8 cellular contexts compared by ENCODE assay signal in genomic region chr2:241148891-241149674, GRCh38. TPM values are rescaled to one million over a fixed set of nuclear protein-coding genes. Genes with fewer than 3 reads are reported as not detected.
DNase-seq lines count a peak whose midpoint lies in the region; ATAC-seq and TF ChIP-seq lines count a peak whose summit lies in the region.

Gene PASK, minus strand, starts transcription at chr2:241149472. Its CDS starts 6,440 bp downstream, at chr2:241143032.

- no peaks in the 10 kb centered on the region for H3K9me3 Mint-ChIP-seq in WTC11

- peaks cover 27% of the 10 kb centered on the region for H3K4me1 Mint-ChIP-seq in WTC11

- peaks cover 0 to 19% (median 6%) of the 10 kb centered on the region in 6 donors for H3K36me3 ChIP-seq in spleen

- no peaks in the 10 kb centered on the region for H3K27me3 ChIP-seq in spleen (replicated peaks in 1 of 7)

- DNase-seq in AG09309 (ENCODE audit: low read depth): peak; percentile 58
- peak; percentile 99 for DNase-seq in NCI-H345 (lab: John Stamatoyannopoulos, UW)
- peak; percentile 97 for DNase-seq in WTC11 (ENCODE audit: low spot score)
- peak; percentile 94 to 95 for DNase-seq in cardiac fibroblast (ENCODE audit: low read depth in 2 of 2)
- DNase-seq in inferior parietal cortex (ENCODE audit: extremely low spot score): peak; percentile 96
- peak; percentile 97 for DNase-seq in spleen

- peak within 1 kb of the TSS in 7 of 8 donors; percentile 55 to 92 (median 87) for H3K27ac ChIP-seq in spleen

- intact Hi-C loops in spleen (cut with DNase I; ENCODE audit: low total_unique reads): no loop called here

- ATAC-seq in GM19023 (IDR thresholded peaks at IDR 0.05; ENCODE audit: unreplicated experiment) (peak; percentile 81), HG03196 (IDR thresholded peaks at IDR 0.05; ENCODE audit: unreplicated experiment) (peak; percentile 72), WTC11 (peak; percentile 88)

- H3K4me3 ChIP-seq in AG09309 (ENCODE audit: control insufficient read depth, low read depth, low read length): peak within 1 kb of the TSS; percentile 84
- peak within 1 kb of the TSS; percentile 84 to 85 for H3K4me3 ChIP-seq in cardiac fibroblast (replicated peaks in 1 of 2; ENCODE audit: low read depth in 2 of 2, low read length in 2 of 2)
- H3K4me3 ChIP-seq in spleen: peak within 1 kb of the TSS; percentile 72 to 100 (median 98)

- peak within 1 kb of the TSS; percentile 96 for H3K27ac Mint-ChIP-seq in WTC11

- CTCF ChIA-PET in WTC11 (lab: Charles Lee): interaction anchor here (0.6 to 3.3 kb wide), 11 partner anchors 8 to 553 kb away, joined by 3 to 21 read pairs (median 4); partner anchors contain the start of genes HDLBP, ING5 and SEPTIN2

- POLR2A ChIA-PET in WTC11 (lab: Charles Lee): interaction anchor here (1.0 to 1.5 kb wide), 3 partner anchors 47 to 167 kb away, joined by 3 read pairs; partner anchors contain the start of genes MTERF4 and SEPTIN2

- TF ChIP-seq CTCF in AG09309 (IDR thresholded peaks at IDR 0.05; ENCODE audit: control insufficient read depth, insufficient read depth, low read depth, low read length, missing control alignments) (no peak), WTC11 (IDR thresholded peaks at IDR 0.05) (no peak), cardiac fibroblast (IDR thresholded peaks at IDR 0.05; ENCODE audit: low read depth, low read length) (no peak), spleen (IDR thresholded peaks at IDR 0.05 in 8 of 11, conservative IDR thresholded peaks at IDR 0.05 in 3 of 11) (no peak)

- TF ChIP-seq POLR2A in spleen (IDR thresholded peaks at IDR 0.05): no peak

- no peaks in the 10 kb centered on the region; the same call in 1 of the 2 replicates for H3K36me3 Mint-ChIP-seq in WTC11

- H3K4me3 Mint-ChIP-seq in WTC11: peak within 1 kb of the TSS; percentile 93

- H3K27me3 Mint-ChIP-seq in WTC11 (ENCODE audit: low read depth): no peaks in the 10 kb centered on the region

- WGBS in spleen, 5 donors: 0% methylated on average over 47 to 88 of the region's 88 CpGs

- no peaks in the 10 kb centered on the region for H3K9me3 ChIP-seq in spleen

- H3K4me1 ChIP-seq in spleen: peaks cover 12 to 48% (median 31%) of the 10 kb centered on the region in 6 donors

TF ChIP-seq in WTC11, 78 proteins besides CTCF, POLR2A, EP300 and RAD21 (continues in another document):
- TF ChIP-seq GABPB1 (CRISPR knock-in tag; IDR thresholded peaks at IDR 0.05) (peak; percentile 29; the same call in 1 of the 2 replicates), FOXK1 (CRISPR knock-in tag; IDR thresholded peaks at IDR 0.05) (no peak; the same call in 1 of the 2 replicates), ATF3 (CRISPR knock-in tag; conservative IDR thresholded peaks at IDR 0.05) (no peak), HMGXB4 (CRISPR knock-in tag; IDR thresholded peaks at IDR 0.05) (peak; percentile 51; the same call in 1 of the 2 replicates), AR (CRISPR knock-in tag; IDR thresholded peaks at IDR 0.05) (no peak), ZNF416 (CRISPR knock-in tag; IDR thresholded peaks at IDR 0.05) (no peak), CREM (CRISPR knock-in tag; IDR thresholded peaks at IDR 0.05) (0 out of 2 replicates have a peak, but pooled peaks have one; percentile 37)
- TF ChIP-seq, protein P1, sequence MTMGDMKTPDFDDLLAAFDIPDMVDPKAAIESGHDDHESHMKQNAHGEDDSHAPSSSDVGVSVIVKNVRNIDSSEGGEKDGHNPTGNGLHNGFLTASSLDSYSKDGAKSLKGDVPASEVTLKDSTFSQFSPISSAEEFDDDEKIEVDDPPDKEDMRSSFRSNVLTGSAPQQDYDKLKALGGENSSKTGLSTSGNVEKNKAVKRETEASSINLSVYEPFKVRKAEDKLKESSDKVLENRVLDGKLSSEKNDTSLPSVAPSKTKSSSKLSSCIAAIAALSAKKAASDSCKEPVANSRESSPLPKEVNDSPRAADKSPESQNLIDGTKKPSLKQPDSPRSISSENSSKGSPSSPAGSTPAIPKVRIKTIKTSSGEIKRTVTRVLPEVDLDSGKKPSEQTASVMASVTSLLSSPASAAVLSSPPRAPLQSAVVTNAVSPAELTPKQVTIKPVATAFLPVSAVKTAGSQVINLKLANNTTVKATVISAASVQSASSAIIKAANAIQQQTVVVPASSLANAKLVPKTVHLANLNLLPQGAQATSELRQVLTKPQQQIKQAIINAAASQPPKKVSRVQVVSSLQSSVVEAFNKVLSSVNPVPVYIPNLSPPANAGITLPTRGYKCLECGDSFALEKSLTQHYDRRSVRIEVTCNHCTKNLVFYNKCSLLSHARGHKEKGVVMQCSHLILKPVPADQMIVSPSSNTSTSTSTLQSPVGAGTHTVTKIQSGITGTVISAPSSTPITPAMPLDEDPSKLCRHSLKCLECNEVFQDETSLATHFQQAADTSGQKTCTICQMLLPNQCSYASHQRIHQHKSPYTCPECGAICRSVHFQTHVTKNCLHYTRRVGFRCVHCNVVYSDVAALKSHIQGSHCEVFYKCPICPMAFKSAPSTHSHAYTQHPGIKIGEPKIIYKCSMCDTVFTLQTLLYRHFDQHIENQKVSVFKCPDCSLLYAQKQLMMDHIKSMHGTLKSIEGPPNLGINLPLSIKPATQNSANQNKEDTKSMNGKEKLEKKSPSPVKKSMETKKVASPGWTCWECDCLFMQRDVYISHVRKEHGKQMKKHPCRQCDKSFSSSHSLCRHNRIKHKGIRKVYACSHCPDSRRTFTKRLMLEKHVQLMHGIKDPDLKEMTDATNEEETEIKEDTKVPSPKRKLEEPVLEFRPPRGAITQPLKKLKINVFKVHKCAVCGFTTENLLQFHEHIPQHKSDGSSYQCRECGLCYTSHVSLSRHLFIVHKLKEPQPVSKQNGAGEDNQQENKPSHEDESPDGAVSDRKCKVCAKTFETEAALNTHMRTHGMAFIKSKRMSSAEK (CRISPR knock-in tag; IDR thresholded peaks at IDR 0.05; ENCODE audit: borderline replicate concordance): no peak
- TF ChIP-seq, protein P2, sequence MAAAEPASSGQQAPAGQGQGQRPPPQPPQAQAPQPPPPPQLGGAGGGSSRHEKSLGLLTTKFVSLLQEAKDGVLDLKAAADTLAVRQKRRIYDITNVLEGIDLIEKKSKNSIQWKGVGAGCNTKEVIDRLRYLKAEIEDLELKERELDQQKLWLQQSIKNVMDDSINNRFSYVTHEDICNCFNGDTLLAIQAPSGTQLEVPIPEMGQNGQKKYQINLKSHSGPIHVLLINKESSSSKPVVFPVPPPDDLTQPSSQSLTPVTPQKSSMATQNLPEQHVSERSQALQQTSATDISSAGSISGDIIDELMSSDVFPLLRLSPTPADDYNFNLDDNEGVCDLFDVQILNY (CRISPR knock-in tag; IDR thresholded peaks at IDR 0.05): peak; percentile 75
- TF ChIP-seq, protein P3, sequence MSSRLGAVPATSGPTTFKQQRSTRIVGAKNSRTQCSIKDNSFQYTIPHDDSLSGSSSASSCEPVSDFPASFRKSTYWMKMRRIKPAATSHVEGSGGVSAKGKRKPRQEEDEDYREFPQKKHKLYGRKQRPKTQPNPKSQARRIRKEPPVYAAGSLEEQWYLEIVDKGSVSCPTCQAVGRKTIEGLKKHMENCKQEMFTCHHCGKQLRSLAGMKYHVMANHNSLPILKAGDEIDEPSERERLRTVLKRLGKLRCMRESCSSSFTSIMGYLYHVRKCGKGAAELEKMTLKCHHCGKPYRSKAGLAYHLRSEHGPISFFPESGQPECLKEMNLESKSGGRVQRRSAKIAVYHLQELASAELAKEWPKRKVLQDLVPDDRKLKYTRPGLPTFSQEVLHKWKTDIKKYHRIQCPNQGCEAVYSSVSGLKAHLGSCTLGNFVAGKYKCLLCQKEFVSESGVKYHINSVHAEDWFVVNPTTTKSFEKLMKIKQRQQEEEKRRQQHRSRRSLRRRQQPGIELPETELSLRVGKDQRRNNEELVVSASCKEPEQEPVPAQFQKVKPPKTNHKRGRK (CRISPR knock-in tag; IDR thresholded peaks at IDR 0.05; ENCODE audit: borderline replicate concordance): no peak

RNA-seq across cellular contexts. Expression of gene PASK, which starts in this region (rescaled TPM):
- total RNA-seq in WTC11 (2021) (64.7 to 80.9 TPM (median 72.8 TPM) in 3 replicates), spleen (10 to 100 TPM; 10.4 to 35.6 (median 20.8) TPM)
- polyA plus RNA-seq in spleen: 10 to 100 TPM in 2 of 3 donors, 1 to 10 TPM in 1; 8.0 to 11.8 (median 10.6) TPM

Comparison
In these comparisons a context has a peak if more than half of its experiments do, and no peak if none do; other contexts are left out.
1. Peak in every context shown above with its lines: DNase-seq, ATAC-seq, H3K4me3 ChIP-seq and H3K27ac ChIP-seq.